In the genomic region with DNA sequence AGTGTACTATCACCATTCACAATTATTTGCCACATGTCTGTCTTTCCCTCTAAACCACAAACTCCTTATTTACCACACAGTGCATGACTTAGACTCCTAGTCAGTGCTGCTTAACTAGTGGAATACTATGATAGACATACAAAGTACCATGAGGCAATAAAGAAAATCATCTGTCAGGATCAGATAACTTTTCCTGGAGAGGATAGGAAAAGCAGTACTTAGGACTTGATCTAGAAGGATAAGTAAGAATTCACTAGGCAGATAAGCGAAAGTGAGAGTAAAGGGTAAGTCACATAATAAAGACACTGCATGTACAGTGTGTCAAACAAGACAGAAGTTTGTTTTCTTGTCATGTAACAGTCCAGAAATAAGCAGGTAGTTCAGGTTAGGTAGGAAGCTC, we compare ENCODE assay signal across 20 cellular contexts. TPM values are rescaled to one million over a fixed set of nuclear protein-coding genes. Genes with fewer than 3 reads are reported as not detected.
DNase-seq lines count a peak whose midpoint lies in the region; ATAC-seq, FAIRE-seq and TF ChIP-seq lines count a peak whose summit lies in the region.
"Had no signal": no experiment of that assay in that cellular context is flagged by ENCODE, and none has a peak within 500 bp of the region (broad histone marks: within the 10 kb centered on the region; RNA-seq: fewer than 3 reads in every experiment).

No MANE protein-coding gene starts in this region.

- H3K36me3 ChIP-seq in astrocyte (ENCODE audit: insufficient read depth, low read length) (no peaks in the 10 kb centered on the region), WERI-Rb-1 (no peaks in the 10 kb centered on the region)
- H3K36me3 ChIP-seq: HAP-1 had no signal

- H3K4me2 ChIP-seq in astrocyte (ENCODE audit: low read length) = no peak overlapping the region

- peak; percentile 42 for DNase-seq in DMS79 treated with DMSO at 0.1 percent for 48 hours (lab: John Stamatoyannopoulos, UW)
- DNase-seq in DMS79 (lab: John Stamatoyannopoulos, UW) = no peak
- peak; percentile 46 for DNase-seq in LHCN-M2 (ENCODE audit: low read depth)
- DNase-seq in astrocyte (ENCODE audit: low read depth) = no peak
- DNase-seq in medulla oblongata (ENCODE audit: extremely low spot score) = no peak
- DNase-seq in WERI-Rb-1 = no peak
- no peak for DNase-seq in progenitor cell of endocrine pancreas (ENCODE audit: low spot score, unreplicated experiment)
- DNase-seq: CD8-positive, alpha-beta T cell; COR-L47; DMS153; HFFc6 had no signal

- no peaks in the 10 kb centered on the region for H3K36me3 Mint-ChIP-seq in astrocyte (ENCODE audit: low read depth, unreplicated experiment)
- H3K36me3 Mint-ChIP-seq in progenitor cell of endocrine pancreas (ENCODE audit: insufficient read depth) = no peaks in the 10 kb centered on the region
- H3K36me3 Mint-ChIP-seq: CD14-positive monocyte; CD8-positive, alpha-beta T cell had no signal

- peaks cover 9% of the 10 kb centered on the region for H3K4me1 ChIP-seq in astrocyte (ENCODE audit: insufficient read depth, low read length)
- H3K4me1 ChIP-seq: HAP-1 had no signal

- H4K20me1 ChIP-seq in astrocyte (ENCODE audit: insufficient read depth, low read length) = no peaks in the 10 kb centered on the region

- H3K9me3 Mint-ChIP-seq in astrocyte (ENCODE audit: unreplicated experiment) (peaks cover 2% of the 10 kb centered on the region), progenitor cell of endocrine pancreas (ENCODE audit: low read depth) (no peaks in the 10 kb centered on the region)
- H3K9me3 Mint-ChIP-seq: CD8-positive, alpha-beta T cell; HFFc6 had no signal

- no peak overlapping the region for H2AFZ ChIP-seq in astrocyte (ENCODE audit: low read depth, low read length)

- no peak for TF ChIP-seq CTCF in astrocyte (IDR thresholded peaks at IDR 0.05; ENCODE audit: insufficient read depth, low read depth, low read length)
- TF ChIP-seq CTCF in WERI-Rb-1 (IDR thresholded peaks at IDR 0.05; ENCODE audit: low read depth, low read length) = no peak
- no peak for TF ChIP-seq CTCF in progenitor cell of endocrine pancreas (IDR thresholded peaks at IDR 0.05; ENCODE audit: unreplicated experiment)

- H3K79me2 ChIP-seq in astrocyte (ENCODE audit: insufficient read depth, low read length) = no peaks in the 10 kb centered on the region

- H3K27ac ChIP-seq in astrocyte (ENCODE audit: low read depth, low read length) (no peak overlapping the region), WERI-Rb-1 (no peak overlapping the region)
- H3K27ac ChIP-seq: 22Rv1 had no signal

- H3K27me3 ChIP-seq in astrocyte (ENCODE audit: insufficient read depth, low read length) = no peaks in the 10 kb centered on the region
- H3K27me3 ChIP-seq in WERI-Rb-1 (ENCODE audit: insufficient read depth, low read depth, severe bottlenecking) = no peaks in the 10 kb centered on the region

- H3K9ac ChIP-seq in astrocyte (ENCODE audit: low read length) = no peak overlapping the region

- H3K27me3 Mint-ChIP-seq in astrocyte (ENCODE audit: low read depth, unreplicated experiment) (no peaks in the 10 kb centered on the region), progenitor cell of endocrine pancreas (peaks cover 4% of the 10 kb centered on the region)

- H3K9me3 ChIP-seq in astrocyte (ENCODE audit: insufficient read depth, low read depth, low read length) (no peaks in the 10 kb centered on the region), WERI-Rb-1 (ENCODE audit: severe bottlenecking) (no peaks in the 10 kb centered on the region)
- H3K9me3 ChIP-seq: HAP-1 had no signal

- H3K4me3 Mint-ChIP-seq in astrocyte (ENCODE audit: unreplicated experiment) = no peak overlapping the region
- no peak overlapping the region for H3K4me3 Mint-ChIP-seq in progenitor cell of endocrine pancreas (ENCODE audit: low read depth)
- H3K4me3 Mint-ChIP-seq: CD14-positive monocyte; CD8-positive, alpha-beta T cell; HFFc6 had no signal

- no peak for FAIRE-seq in astrocyte (lab: Jason Lieb, UNC)
- FAIRE-seq: D721Med, H1 had no signal

- ATAC-seq in GM21529 (IDR thresholded peaks at IDR 0.05; ENCODE audit: unreplicated experiment) = no peak
- ATAC-seq: CD8-positive, alpha-beta T cell had no signal

- H3K4me1 Mint-ChIP-seq in astrocyte (ENCODE audit: low read depth, unreplicated experiment) = peaks cover 34% of the 10 kb centered on the region
- H3K4me1 Mint-ChIP-seq in progenitor cell of endocrine pancreas (ENCODE audit: low read depth) = no peaks in the 10 kb centered on the region
- H3K4me1 Mint-ChIP-seq: CD14-positive monocyte had no signal

- H3K27ac Mint-ChIP-seq in astrocyte (ENCODE audit: unreplicated experiment) = peak overlapping the region; percentile 83
- no peak overlapping the region for H3K27ac Mint-ChIP-seq in progenitor cell of endocrine pancreas
- H3K27ac Mint-ChIP-seq: CD14-positive monocyte; CD8-positive, alpha-beta T cell; HFFc6 had no signal

- H3K4me3 ChIP-seq in astrocyte (ENCODE audit: insufficient read depth, low read depth, low read length) (no peak overlapping the region), WERI-Rb-1 (ENCODE audit: low read depth, low read length) (no peak overlapping the region)
- H3K4me3 ChIP-seq: HAP-1 had no signal

RNA-seq across cellular contexts. Expression of gene TSPAN1, which starts 21.2 kb away (rescaled TPM):
- total RNA-seq in LHCN-M2 (2014; rRNA removed) = 2.6 and 2.7 TPM in 2 replicates
- 4.3 TPM for polyA plus RNA-seq in LHCN-M2 (2012)
- 1.7 and 2.2 TPM in 2 replicates for total RNA-seq in astrocyte
- 4.5 and 8.1 TPM in 2 replicates for total RNA-seq in progenitor cell of endocrine pancreas
- total RNA-seq: A673; CD8-positive, alpha-beta T cell; H1 had no signal
- polyA plus RNA-seq: CD14-positive monocyte had no signal

RNA-seq across cellular contexts. Expression of gene PIK3R3, which starts 21.3 kb away (rescaled TPM):
- 13.4 and 19.2 TPM in 2 replicates for total RNA-seq in LHCN-M2 (2014; rRNA removed)
- 8.0 TPM for polyA plus RNA-seq in LHCN-M2 (2012)
- 55.5 and 68.4 TPM in 2 replicates for total RNA-seq in astrocyte
- 54.1 and 55.4 TPM in 2 replicates for total RNA-seq in progenitor cell of endocrine pancreas

RNA-seq across cellular contexts. Expression of gene P3R3URF, which starts 22.6 kb away (rescaled TPM):
- total RNA-seq in LHCN-M2 (2014; rRNA removed) (not detected in 2 replicates), astrocyte (not detected in 2 replicates), progenitor cell of endocrine pancreas (not detected in 2 replicates)
- polyA plus RNA-seq in LHCN-M2 (2012) = not detected
- total RNA-seq: A673; CD8-positive, alpha-beta T cell; H1; HFFc6; HT1080 had no signal
- polyA plus RNA-seq: BJ, CD14-positive monocyte, H1 had no signal

RNA-seq across cellular contexts. Expression of gene POMGNT1, which starts 44.5 kb away (rescaled TPM):
- 136 and 149 TPM in 2 replicates for total RNA-seq in LHCN-M2 (2014; rRNA removed)
- 113 TPM for polyA plus RNA-seq in LHCN-M2 (2012)
- 55.1 and 57.8 TPM in 2 replicates for total RNA-seq in astrocyte
- total RNA-seq in progenitor cell of endocrine pancreas = 101 and 102 TPM in 2 replicates

RNA-seq across cellular contexts. Expression of gene LURAP1, which starts 49.4 kb away (rescaled TPM):
- 1.3 and 2.4 TPM in 2 replicates for total RNA-seq in LHCN-M2 (2014; rRNA removed)
- polyA plus RNA-seq in LHCN-M2 (2012) = 0.62 TPM
- 1.3 and 1.7 TPM in 2 replicates for total RNA-seq in astrocyte
- total RNA-seq in progenitor cell of endocrine pancreas = 1.2 and 2.0 TPM in 2 replicates
- total RNA-seq: CD8-positive, alpha-beta T cell had no signal
- polyA plus RNA-seq: CD14-positive monocyte had no signal

Comparison
In these comparisons a context has a peak if more than half of its experiments do, and no peak if none do; other contexts are left out.
1. DNase-seq: peak in DMS79 treated with DMSO at 0.1 percent for 48 hours (single experiment) and LHCN-M2 (single experiment); none in DMS79 (single experiment), astrocyte (single experiment), medulla oblongata (single experiment), WERI-Rb-1 (single experiment) and progenitor cell of endocrine pancreas (single experiment).